Comparison of ENCODE assay signal across 28 cellular contexts in genomic region chr4:19158451-19158850, GRCh38.
"Had no signal": no experiment of that assay in that cellular context is flagged by ENCODE, and none has a peak within 500 bp of the region (broad histone marks: within the 10 kb centered on the region; RNA-seq: fewer than 3 reads in every experiment).

No MANE protein-coding gene starts in this region.

- FAIRE-seq: small intestine, urothelium cell line had no signal

- DNase-seq: naive B cell; naive thymus-derived CD8-positive, alpha-beta T cell; nucleus accumbens; pancreas; retina; right lobe of liver; sigmoid colon; small intestine; stimulated activated CD4-positive, alpha-beta T cell treated with anti-CD3 and anti-CD28 coated beads, Interleukin-15, amount 100 ng/mL, for 24 hours; stimulated activated CD4-positive, alpha-beta T cell treated with anti-CD3 and anti-CD28 coated beads, Interleukin-2, amount 100 ng/mL, for 24 hours; stimulated activated CD4-positive, alpha-beta T cell treated with anti-CD3 and anti-CD28 coated beads, Interleukin-2, amount 100 ng/mL, for 48 hours; stimulated activated CD4-positive, alpha-beta T cell treated with anti-CD3 and anti-CD28 coated beads, Interleukin-4, amount 100 ng/mL, for 24 hours; stimulated activated naive B cell treated with anti-CD40 and anti-IgM and Interleukin-4, amounts not matched to agents 10 μg/mL and 1 μg/mL and 100 μg/mL, for 72 hours; stimulated activated naive CD4-positive, alpha-beta T cell treated with Interleukin-2 at 50 U/mL for 16 hours; stomach; thyroid gland; trophoblast cell; upper lobe of left lung had no signal

- H3K27me3 Mint-ChIP-seq: naive B cell; naive thymus-derived CD8-positive, alpha-beta T cell; natural killer cell treated with Interleukin-12 subunit alpha and Interleukin-12 subunit beta and Interleukin-15 and Interleukin-18, amount 100 ng/mL, for 72 hours; stimulated activated naive B cell treated with anti-CD40 and anti-IgM and Interleukin-4, amounts not matched to agents 10 μg/mL and 1 μg/mL and 100 μg/mL, for 72 hours; stimulated activated naive CD8-positive, alpha-beta T cell treated with anti-CD3 and anti-CD28 coated beads, Interleukin-15, Interleukin-2, amounts not matched to agents 100 ng/mL and 50 ng/mL, for 24 hours had no signal

- H3K4me3 ChIP-seq: pancreas, prostate gland, right atrium auricular region, right lobe of liver, sigmoid colon, stomach, thoracic aorta, thyroid gland, tibial nerve, upper lobe of left lung had no signal

- H3K36me3 Mint-ChIP-seq: stimulated activated effector memory CD8-positive, alpha-beta T cell treated with anti-CD3 and anti-CD28 coated beads, Interleukin-12 subunit alpha, Interleukin-12 subunit beta, amount 100 ng/mL, for 72 hours had no signal

- H3K27ac ChIP-seq: neutrophil, pancreas, prostate gland, right atrium auricular region, right lobe of liver, sigmoid colon, stomach, thoracic aorta, thyroid gland, tibial nerve, upper lobe of left lung had no signal

- H3K9me3 ChIP-seq: neutrophil, pancreas, prostate gland, right lobe of liver, thyroid gland, upper lobe of left lung had no signal

- H3K36me3 ChIP-seq: neutrophil, pancreas, prostate gland, right atrium auricular region, right lobe of liver, sigmoid colon, stomach, thoracic aorta, thyroid gland, tibial nerve, upper lobe of left lung had no signal

- ATAC-seq: naive thymus-derived CD8-positive, alpha-beta T cell; natural killer cell treated with Interleukin-12 subunit alpha and Interleukin-12 subunit beta and Interleukin-15 and Interleukin-18, amount 100 ng/mL, for 72 hours; pancreas; right lobe of liver; stimulated activated effector memory CD8-positive, alpha-beta T cell treated with anti-CD3 and anti-CD28 coated beads, Interleukin-12 subunit alpha, Interleukin-12 subunit beta, amount 100 ng/mL, for 72 hours; stimulated activated naive B cell treated with anti-CD40 and anti-IgM and Interleukin-4, amounts not matched to agents 10 μg/mL and 1 μg/mL and 100 μg/mL, for 72 hours had no signal

- H3K27me3 ChIP-seq: neutrophil, pancreas, right atrium auricular region, right lobe of liver, sigmoid colon, stomach, thyroid gland, tibial nerve, upper lobe of left lung had no signal

- H3K27ac Mint-ChIP-seq: naive B cell; naive thymus-derived CD8-positive, alpha-beta T cell; natural killer cell treated with Interleukin-12 subunit alpha and Interleukin-12 subunit beta and Interleukin-15 and Interleukin-18, amount 100 ng/mL, for 72 hours; stimulated activated effector memory CD8-positive, alpha-beta T cell treated with anti-CD3 and anti-CD28 coated beads, Interleukin-12 subunit alpha, Interleukin-12 subunit beta, amount 100 ng/mL, for 72 hours; stimulated activated naive B cell treated with anti-CD40 and anti-IgM and Interleukin-4, amounts not matched to agents 10 μg/mL and 1 μg/mL and 100 μg/mL, for 72 hours; stimulated activated naive CD8-positive, alpha-beta T cell treated with anti-CD3 and anti-CD28 coated beads, Interleukin-15, Interleukin-2, amounts not matched to agents 100 ng/mL and 50 ng/mL, for 24 hours had no signal

- H3K4me3 Mint-ChIP-seq: naive B cell; naive thymus-derived CD8-positive, alpha-beta T cell; natural killer cell treated with Interleukin-12 subunit alpha and Interleukin-12 subunit beta and Interleukin-15 and Interleukin-18, amount 100 ng/mL, for 72 hours; neural crest cell; stimulated activated effector memory CD8-positive, alpha-beta T cell treated with anti-CD3 and anti-CD28 coated beads, Interleukin-12 subunit alpha, Interleukin-12 subunit beta, amount 100 ng/mL, for 72 hours; stimulated activated naive B cell treated with anti-CD40 and anti-IgM and Interleukin-4, amounts not matched to agents 10 μg/mL and 1 μg/mL and 100 μg/mL, for 72 hours; stimulated activated naive CD8-positive, alpha-beta T cell treated with anti-CD3 and anti-CD28 coated beads, Interleukin-15, Interleukin-2, amounts not matched to agents 100 ng/mL and 50 ng/mL, for 24 hours had no signal

- H3K4me1 Mint-ChIP-seq: naive B cell; naive thymus-derived CD8-positive, alpha-beta T cell; neural crest cell; stimulated activated effector memory CD8-positive, alpha-beta T cell treated with anti-CD3 and anti-CD28 coated beads, Interleukin-12 subunit alpha, Interleukin-12 subunit beta, amount 100 ng/mL, for 72 hours; stimulated activated naive B cell treated with anti-CD40 and anti-IgM and Interleukin-4, amounts not matched to agents 10 μg/mL and 1 μg/mL and 100 μg/mL, for 72 hours had no signal

- H3K4me1 ChIP-seq: pancreas, prostate gland, right atrium auricular region, right lobe of liver, stomach, thyroid gland, tibial nerve, upper lobe of left lung had no signal
